In genomic region chr11:8593935-8594909, GRCh38 we compare ENCODE assay signal across 8 cellular contexts. TPM values are rescaled to one million over a fixed set of nuclear protein-coding genes. Genes with fewer than 3 reads are reported as not detected.
DNase-seq lines count a peak whose midpoint lies in the region; ATAC-seq, FAIRE-seq and TF ChIP-seq lines count a peak whose summit lies in the region.

Gene STK33, minus strand, starts transcription at chr11:8594228. Its CDS starts 119,323 bp downstream, at chr11:8474905.

- H3K79me2 ChIP-seq in OCI-LY3 (ENCODE audit: low read length) = peaks cover 31% of the 10 kb centered on the region

- TF ChIP-seq CTCF in OCI-LY3 (IDR thresholded peaks at IDR 0.05; ENCODE audit: low read depth, low read length) = no peak
- TF ChIP-seq CTCF in bronchial epithelial cell (IDR thresholded peaks at IDR 0.05; ENCODE audit: insufficient read depth, low read length, severe bottlenecking) = no peak

- H3K27me3 ChIP-seq in OCI-LY3 (ENCODE audit: low read depth, low read length) (no peaks in the 10 kb centered on the region), bronchial epithelial cell (ENCODE audit: control insufficient read depth, insufficient read depth, low read length) (no peaks in the 10 kb centered on the region)

- H3K27ac ChIP-seq in OCI-LY3 (ENCODE audit: low read length) = peak within 1 kb of the TSS; percentile 49

- H3K4me2 ChIP-seq in OCI-LY3 (ENCODE audit: low read length) = peak within 1 kb of the TSS; percentile 89

- ATAC-seq in GM21367 (IDR thresholded peaks at IDR 0.05; ENCODE audit: unreplicated experiment) = peak; percentile 88

- H3K9ac ChIP-seq in OCI-LY3 (ENCODE audit: low read length) = peak within 1 kb of the TSS; percentile 95

- H3K36me3 ChIP-seq in OCI-LY3 (replicated peaks; ENCODE audit: low read depth, low read length) (no peaks in the 10 kb centered on the region), bronchial epithelial cell (ENCODE audit: control insufficient read depth, insufficient read depth, low read length) (no peaks in the 10 kb centered on the region)

- DNase-seq in EL = peak; percentile 48
- peak; percentile 57 for DNase-seq in HK-2 (ENCODE audit: unreplicated experiment)
- DNase-seq in bronchial epithelial cell (ENCODE audit: low read depth) = no peak
- peak; percentile 91 for DNase-seq in left kidney (ENCODE audit: low read depth, low spot score)
- DNase-seq in stimulated activated CD8-positive, alpha-beta memory T cell treated with anti-CD3 and anti-CD28 coated beads, Interleukin-12 subunit alpha, Interleukin-12 subunit beta, amount 100 ng/mL, for 24 hours (ENCODE audit: extremely low read depth) = peak; percentile 23
- DNase-seq in GF-D8 (lab: John Stamatoyannopoulos, UW) = no peak

- peak within 1 kb of the TSS; percentile 88 for H2AFZ ChIP-seq in OCI-LY3 (ENCODE audit: low read depth, low read length)

- H3K4me1 ChIP-seq in OCI-LY3 (ENCODE audit: low read length) = peaks cover 17% of the 10 kb centered on the region

- FAIRE-seq in bronchial epithelial cell (lab: Jason Lieb, UNC) = no peak

- peak within 1 kb of the TSS; percentile 91 for H3K4me3 ChIP-seq in OCI-LY3 (ENCODE audit: low read length)
- H3K4me3 ChIP-seq in bronchial epithelial cell (ENCODE audit: low read depth, low read length) = peak within 1 kb of the TSS; percentile 51

- no peaks in the 10 kb centered on the region for H4K20me1 ChIP-seq in OCI-LY3 (ENCODE audit: insufficient read depth, low read length)

- no peaks in the 10 kb centered on the region for H3K9me3 ChIP-seq in OCI-LY3 (ENCODE audit: insufficient read depth, low read length)

RNA-seq across cellular contexts. Expression of gene STK33, which starts in this region (rescaled TPM):
- 0.53 and 0.77 TPM in 2 replicates for total RNA-seq in bronchial epithelial cell

Comparison
In these comparisons a context has a peak if more than half of its experiments do, and no peak if none do; other contexts are left out.
1. DNase-seq: peak in EL (single experiment), HK-2 (single experiment), left kidney (single experiment) and stimulated activated CD8-positive, alpha-beta memory T cell treated with anti-CD3 and anti-CD28 coated beads, Interleukin-12 subunit alpha, Interleukin-12 subunit beta, amount 100 ng/mL, for 24 hours (single experiment); none in bronchial epithelial cell (single experiment) and GF-D8 (single experiment).